ENCODE assay signal across 25 cellular contexts in genomic region chr4:184024637-184025036, GRCh38.
A peak's percentile ranks its signal among the peaks of the same experiment; 100 is the strongest.
DNase-seq lines count a peak whose midpoint lies in the region; ATAC-seq and TF ChIP-seq lines count a peak whose summit lies in the region.
"Had no signal": no experiment of that assay in that cellular context is flagged by ENCODE, and none has a peak within 500 bp of the region (broad histone marks: within the 10 kb centered on the region; RNA-seq: fewer than 3 reads in every experiment).

No MANE protein-coding gene starts in this region.

- H3K27me3 Mint-ChIP-seq in type B pancreatic cell = no peaks in the 10 kb centered on the region

- no TSS peak for BruUV-seq in PC-3 (replicated peaks; lab: Mats Ljungman, UMichigan)

- H4K20me1 ChIP-seq in PC-3 (ENCODE audit: low read length) = no peaks in the 10 kb centered on the region
- H4K20me1 ChIP-seq: BLaER1 treated with 17β-estradiol and CSF1 and Interleukin-3, amounts not matched to agents 10 nM and 100 nM had no signal

- POLR2A ChIA-PET in PC-3 (lab: Charles Lee; ENCODE audit: unreplicated experiment) = no interaction called here

- H3K27ac Mint-ChIP-seq in type B pancreatic cell = peak overlapping the region; percentile 82
- H3K27ac Mint-ChIP-seq: CD14-positive monocyte; CD4-positive, alpha-beta T cell; CD8-positive, alpha-beta memory T cell; GM23338; H9 had no signal

- H3K4me1 Mint-ChIP-seq in type B pancreatic cell (ENCODE audit: unreplicated experiment) = peaks cover 31% of the 10 kb centered on the region

- H3K4me3 ChIP-seq in PC-3 (ENCODE audit: low read length) = no peak overlapping the region
- no peak overlapping the region for H3K4me3 ChIP-seq in epithelial cell of esophagus (ENCODE audit: low read length)
- H3K4me3 ChIP-seq: A549; BLaER1 treated with 17β-estradiol and CSF1 and Interleukin-3, amounts not matched to agents 10 nM and 100 nM; GM12878; GM23338 had no signal

- H3K36me3 ChIP-seq in PC-3 (ENCODE audit: low read depth, low read length) = no peaks in the 10 kb centered on the region
- H3K36me3 ChIP-seq: BE2C; BLaER1 treated with 17β-estradiol and CSF1 and Interleukin-3, amounts not matched to agents 10 nM and 100 nM had no signal

- no peak overlapping the region for H3K4me2 ChIP-seq in PC-3 (ENCODE audit: low read length)
- H3K4me2 ChIP-seq: A549; BLaER1 treated with 17β-estradiol and CSF1 and Interleukin-3, amounts not matched to agents 10 nM and 100 nM; GM23338 had no signal

- H3K4me3 Mint-ChIP-seq in type B pancreatic cell = peak overlapping the region; percentile 44
- H3K4me3 Mint-ChIP-seq: CD14-positive monocyte; CD4-positive, alpha-beta T cell; CD8-positive, alpha-beta memory T cell; GM23338; H9 had no signal

- no peak overlapping the region for H3K27ac ChIP-seq in PC-3 (ENCODE audit: low read length)
- H3K27ac ChIP-seq: A549; BLaER1 treated with 17β-estradiol and CSF1 and Interleukin-3, amounts not matched to agents 10 nM and 100 nM had no signal

- H3K79me2 ChIP-seq in PC-3 (ENCODE audit: low read length) = no peaks in the 10 kb centered on the region

- H3K9me3 ChIP-seq in PC-3 (ENCODE audit: low read length) = no peaks in the 10 kb centered on the region
- H3K9me3 ChIP-seq: A549; BE2C; BLaER1 treated with 17β-estradiol and CSF1 and Interleukin-3, amounts not matched to agents 10 nM and 100 nM had no signal

- DNase-seq in PC-3 = peak; percentile 46
- peak; percentile 73 for DNase-seq in epithelial cell of esophagus (ENCODE audit: low read depth)
- DNase-seq in left kidney (ENCODE audit: low read depth, low spot score) = peak; percentile 18
- DNase-seq in type B pancreatic cell (ENCODE audit: extremely low spot score, unreplicated experiment) = no peak
- no peak for DNase-seq in omental fat pad (ENCODE audit: low spot score)
- DNase-seq in cardiac septum (ENCODE audit: low spot score) = no peak
- no peak for DNase-seq in activated T-cell treated with anti-CD3 and anti-CD28 coated beads, Interleukin-2, amount 50 U/mL, for 48 hours
- DNase-seq: 8988T; ACHN; AML-193; BE2C; CD4-positive, alpha-beta T cell; CD8-positive, alpha-beta memory T cell; DMS 273 treated with DMSO at 0.1 percent for 48 hours; DMS79; EL; GDM1; H9 had no signal

- CTCF ChIA-PET in PC-3 (lab: Charles Lee) = no interaction called here

- no peaks in the 10 kb centered on the region for H3F3A ChIP-seq in PC-3 (ENCODE audit: low read length, unreplicated experiment)

- no peak overlapping the region for H3K9ac ChIP-seq in PC-3 (ENCODE audit: low read length)
- H3K9ac ChIP-seq: BLaER1 treated with 17β-estradiol and CSF1 and Interleukin-3, amounts not matched to agents 10 nM and 100 nM had no signal

- TF ChIP-seq CTCF in PC-3 (conservative IDR thresholded peaks at IDR 0.05; ENCODE audit: low read depth, low read length) = no peak
- TF ChIP-seq CTCF in epithelial cell of esophagus (IDR thresholded peaks at IDR 0.05; ENCODE audit: insufficient read depth, low read depth, low read length, missing control alignments) = no peak
- TF ChIP-seq CTCF in type B pancreatic cell (conservative IDR thresholded peaks at IDR 0.05) = no peak
- no peak for TF ChIP-seq CTCF in omental fat pad (IDR thresholded peaks at IDR 0.05)

- H3K36me3 Mint-ChIP-seq in type B pancreatic cell = peaks cover 3% of the 10 kb centered on the region
- H3K36me3 Mint-ChIP-seq: CD14-positive monocyte; CD8-positive, alpha-beta memory T cell had no signal

- ATAC-seq in PC-3 (no peak), omental fat pad (ENCODE audit: low FRiP score) (no peak), HG02759 (IDR thresholded peaks at IDR 0.05; ENCODE audit: unreplicated experiment) (no peak)
- ATAC-seq: A549, GM12878, GM23338, HCT116 had no signal

- H3K4me1 ChIP-seq in PC-3 (ENCODE audit: insufficient read depth, low read length) = no peaks in the 10 kb centered on the region
- H3K4me1 ChIP-seq: A549 had no signal

- H2AFZ ChIP-seq in PC-3 (ENCODE audit: low read length) = no peak overlapping the region
- H2AFZ ChIP-seq: GM23338 had no signal

- H3K9me2 ChIP-seq in PC-3 (replicated peaks; ENCODE audit: low read length) = no peaks in the 10 kb centered on the region

- H3K27me3 ChIP-seq in PC-3 (ENCODE audit: low read length) = peaks cover 5% of the 10 kb centered on the region; the same call in 1 of the 2 replicates
- H3K27me3 ChIP-seq: BE2C; BLaER1 treated with 17β-estradiol and CSF1 and Interleukin-3, amounts not matched to agents 10 nM and 100 nM had no signal

- intact Hi-C loops in PC-3 (cut with micrococcal nuclease) = no loop called here
- intact Hi-C loops in cardiac septum (cut with DNase I) = no loop called here

- no peaks in the 10 kb centered on the region for H3K9me3 Mint-ChIP-seq in type B pancreatic cell
- H3K9me3 Mint-ChIP-seq: CD14-positive monocyte; CD4-positive, alpha-beta T cell; CD8-positive, alpha-beta memory T cell; GM23338; H9 had no signal

Comparison
In these comparisons a context has a peak if more than half of its experiments do, and no peak if none do; other contexts are left out.
1. DNase-seq: peak in PC-3 (single experiment), epithelial cell of esophagus (single experiment) and left kidney (single experiment); none in type B pancreatic cell (single experiment), omental fat pad (single experiment), cardiac septum (single experiment) and activated T-cell treated with anti-CD3 and anti-CD28 coated beads, Interleukin-2, amount 50 U/mL, for 48 hours (0 of 2).